1 cellular context compared by ENCODE assay signal in genomic region chr2:200308421-200309295, GRCh38.
TF ChIP-seq lines count a peak whose summit lies in the region.

No MANE protein-coding gene starts in this region.

TF ChIP-seq in WTC11, 78 proteins besides CTCF, POLR2A, EP300 and RAD21 (continued from another document):
- TF ChIP-seq ZNF425 (CRISPR knock-in tag; conservative IDR thresholded peaks at IDR 0.05) (no peak), ERG (CRISPR knock-in tag; IDR thresholded peaks at IDR 0.05) (no peak)
